In the genomic region with DNA sequence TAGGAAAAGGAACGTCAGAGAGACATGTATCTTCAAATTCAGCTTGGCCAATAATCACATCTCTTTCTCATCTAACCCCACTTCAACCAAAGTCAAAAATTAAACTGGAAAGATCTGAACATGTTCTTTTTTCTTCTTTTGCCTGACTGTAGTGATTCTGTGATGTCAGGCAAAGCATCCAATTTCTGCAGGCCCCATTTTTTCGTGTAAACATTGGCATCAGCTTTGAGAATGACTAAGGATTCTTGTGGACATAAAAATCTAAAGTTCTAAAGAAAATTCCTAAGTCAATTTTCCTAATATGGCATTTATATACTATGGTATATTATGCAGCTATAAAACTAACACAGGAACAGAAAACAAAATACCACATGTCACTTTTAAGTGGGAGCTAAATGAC, we compare ENCODE assay signal across 24 cellular contexts.
DNase-seq lines count a peak whose midpoint lies in the region; ATAC-seq, FAIRE-seq and TF ChIP-seq lines count a peak whose summit lies in the region.
"Had no signal": no experiment of that assay in that cellular context is flagged by ENCODE, and none has a peak within 500 bp of the region (broad histone marks: within the 10 kb centered on the region; RNA-seq: fewer than 3 reads in every experiment).

No MANE protein-coding gene starts in this region.

- intact Hi-C loops in HepG2 (cut with micrococcal nuclease; ENCODE audit: unreplicated experiment) = loop anchor here (2.0 kb wide), 1 partner anchor 52 kb away; no protein-coding TSS in a partner anchor
- intact Hi-C loops in right lobe of liver (cut with DNase I) = no loop called here
- intact Hi-C loops in sigmoid colon (cut with DNase I) = no loop called here
- intact Hi-C loops in upper lobe of right lung (cut with DNase I) = no loop called here

- H3K27ac Mint-ChIP-seq in type B pancreatic cell = no peak overlapping the region
- H3K27ac Mint-ChIP-seq: activated CD8-positive, alpha-beta T cell treated with anti-CD3 and anti-CD28 coated beads for 36 hours; naive thymus-derived CD4-positive, alpha-beta T cell; stimulated activated naive B cell treated with anti-CD40 and anti-IgM and Interleukin-4, amounts not matched to agents 10 μg/mL and 1 μg/mL and 100 μg/mL, for 72 hours had no signal

- DNase-seq in HepG2 (ENCODE audit: low spot score) (no peak), right lobe of liver (no peak), fibroblast of gingiva (ENCODE audit: low read depth) (peak; percentile 66), sigmoid colon (no peak), NCI-H510A treated with DMSO at 0.1 percent for 48 hours (lab: John Stamatoyannopoulos, UW) (no peak), anterior cingulate cortex (lab: John Stamatoyannopoulos, UW) (no peak), upper lobe of right lung (no peak), type B pancreatic cell (ENCODE audit: extremely low spot score, unreplicated experiment) (no peak)
- DNase-seq: activated CD8-positive, alpha-beta T cell treated with anti-CD3 and anti-CD28 coated beads for 36 hours; activated naive CD4-positive, alpha-beta T cell treated with Interleukin-2 at 50 U/mL for 16 hours; hypothalamus; kidney; mesendoderm; naive thymus-derived CD4-positive, alpha-beta T cell; NCI-H1105 treated with DMSO at 0.1 percent for 48 hours; NCI-H510A; stimulated activated naive B cell treated with anti-CD40 and anti-IgM and Interleukin-4, amounts not matched to agents 10 μg/mL and 1 μg/mL and 100 μg/mL, for 72 hours had no signal

- no peaks in the 10 kb centered on the region for H3K36me3 Mint-ChIP-seq in type B pancreatic cell
- H3K36me3 Mint-ChIP-seq: naive thymus-derived CD4-positive, alpha-beta T cell; stimulated activated naive B cell treated with anti-CD40 and anti-IgM and Interleukin-4, amounts not matched to agents 10 μg/mL and 1 μg/mL and 100 μg/mL, for 72 hours had no signal

- TF ChIP-seq CTCF in HepG2 (CRISPR knock-in tag; IDR thresholded peaks at IDR 0.05) = no peak
- no peak for TF ChIP-seq CTCF in right lobe of liver (IDR thresholded peaks at IDR 0.05)
- no peak for TF ChIP-seq CTCF in sigmoid colon (IDR thresholded peaks at IDR 0.05)
- no peak for TF ChIP-seq CTCF in upper lobe of right lung (IDR thresholded peaks at IDR 0.05)
- TF ChIP-seq CTCF in type B pancreatic cell (conservative IDR thresholded peaks at IDR 0.05) = no peak

- H3K36me3 ChIP-seq in HepG2 (replicated peaks in 1 of 2; ENCODE audit: control insufficient read depth in 1 of 2, insufficient read depth in 2 of 2, low read length in 2 of 2) (no peaks in the 10 kb centered on the region), right lobe of liver (no peaks in the 10 kb centered on the region), sigmoid colon (no peaks in the 10 kb centered on the region), upper lobe of right lung (no peaks in the 10 kb centered on the region)
- H3K36me3 ChIP-seq: ascending aorta; BLaER1 treated with 17β-estradiol and CSF1 and Interleukin-3, amounts not matched to agents 10 nM and 100 nM had no signal

- H2AFZ ChIP-seq in HepG2 (ENCODE audit: low read length) = no peak overlapping the region

- POLR2A ChIA-PET in HepG2 (lab: Yijun Ruan, JAX) = interaction anchor here (1.2 to 2.0 kb wide), 3 partner anchors 9 to 143 kb away, joined by 3 to 8 read pairs (median 8); no protein-coding TSS in a partner anchor

- no peak for TF ChIP-seq RAD21 in HepG2 (CRISPR knock-in tag; IDR thresholded peaks at IDR 0.05)

- ATAC-seq in HepG2 = no peak
- no peak for ATAC-seq in right lobe of liver
- ATAC-seq in upper lobe of right lung = no peak
- ATAC-seq: activated CD4-positive, CD25-positive, alpha-beta regulatory T cell treated with anti-CD3 and anti-CD28 coated beads, Interleukin-2, amount 50 U/mL, for 24 hours; activated CD8-positive, alpha-beta T cell treated with anti-CD3 and anti-CD28 coated beads for 36 hours; naive thymus-derived CD4-positive, alpha-beta T cell; sciatic nerve; stimulated activated naive B cell treated with anti-CD40 and anti-IgM and Interleukin-4, amounts not matched to agents 10 μg/mL and 1 μg/mL and 100 μg/mL, for 72 hours had no signal

- H3K27me3 Mint-ChIP-seq in type B pancreatic cell = no peaks in the 10 kb centered on the region

- no peaks in the 10 kb centered on the region for H3K4me1 Mint-ChIP-seq in type B pancreatic cell (ENCODE audit: unreplicated experiment)
- H3K4me1 Mint-ChIP-seq: naive thymus-derived CD4-positive, alpha-beta T cell; stimulated activated naive B cell treated with anti-CD40 and anti-IgM and Interleukin-4, amounts not matched to agents 10 μg/mL and 1 μg/mL and 100 μg/mL, for 72 hours had no signal

- H4K20me1 ChIP-seq in HepG2 (ENCODE audit: insufficient read depth, low read length) = no peaks in the 10 kb centered on the region
- H4K20me1 ChIP-seq: BLaER1 treated with 17β-estradiol and CSF1 and Interleukin-3, amounts not matched to agents 10 nM and 100 nM had no signal

- FAIRE-seq in HepG2 (lab: Jason Lieb, UNC) = no peak
- FAIRE-seq: A204.1, D721Med, kidney, urothelium cell line had no signal

- no peaks in the 10 kb centered on the region for H3K9me3 Mint-ChIP-seq in type B pancreatic cell
- H3K9me3 Mint-ChIP-seq: activated CD8-positive, alpha-beta T cell treated with anti-CD3 and anti-CD28 coated beads for 36 hours; stimulated activated naive B cell treated with anti-CD40 and anti-IgM and Interleukin-4, amounts not matched to agents 10 μg/mL and 1 μg/mL and 100 μg/mL, for 72 hours had no signal

- H3K27me3 ChIP-seq in HepG2 (ENCODE audit: control insufficient read depth in 1 of 2, insufficient read depth in 2 of 2, low read length in 2 of 2) (no peaks in the 10 kb centered on the region), right lobe of liver (no peaks in the 10 kb centered on the region), sigmoid colon (no peaks in the 10 kb centered on the region), upper lobe of right lung (no peaks in the 10 kb centered on the region)
- H3K27me3 ChIP-seq: ascending aorta; BLaER1 treated with 17β-estradiol and CSF1 and Interleukin-3, amounts not matched to agents 10 nM and 100 nM had no signal

- no peak overlapping the region for H3K4me2 ChIP-seq in HepG2 (ENCODE audit: low read depth, low read length)
- H3K4me2 ChIP-seq: BLaER1 treated with 17β-estradiol and CSF1 and Interleukin-3, amounts not matched to agents 10 nM and 100 nM had no signal

- TF ChIP-seq EP300 in HepG2 (IDR thresholded peaks at IDR 0.05; ENCODE audit: low read depth in 2 of 2, low read length in 2 of 2) (no peak), HepG2 (CRISPR knock-in tag; IDR thresholded peaks at IDR 0.05; ENCODE audit: borderline replicate concordance) (no peak), sigmoid colon (IDR thresholded peaks at IDR 0.05) (peak in 1 of 4 donors; percentile 13)

- no peaks in the 10 kb centered on the region for H3K9me3 ChIP-seq in HepG2 (ENCODE audit: low read length)
- H3K9me3 ChIP-seq in right lobe of liver = no peaks in the 10 kb centered on the region
- no peaks in the 10 kb centered on the region for H3K9me3 ChIP-seq in sigmoid colon
- no peaks in the 10 kb centered on the region for H3K9me3 ChIP-seq in upper lobe of right lung
- H3K9me3 ChIP-seq: ascending aorta; BLaER1 treated with 17β-estradiol and CSF1 and Interleukin-3, amounts not matched to agents 10 nM and 100 nM had no signal

- 46% methylated on average over 2 of the region's 2 CpGs for WGBS in HepG2 (ENCODE audit: low lambda C conversion rate)
- 65% methylated on average over 2 of the region's 2 CpGs for WGBS in right lobe of liver (ENCODE audit: insufficient coverage, low coverage, low lambda C conversion rate, missing lambda C conversion rate)
- WGBS in sigmoid colon, 2 donors = 56 to 63% methylated on average over 2 of the region's 2 CpGs

- TF ChIP-seq POLR2A in HepG2 (IDR thresholded peaks at IDR 0.05; ENCODE audit: insufficient read depth in 1 of 2, low read depth in 2 of 2, low read length in 2 of 2) (no peak), right lobe of liver (IDR thresholded peaks at IDR 0.05) (no peak), sigmoid colon (IDR thresholded peaks at IDR 0.05) (no peak)

- CTCF ChIA-PET in HepG2 (lab: Yijun Ruan, JAX; ENCODE audit: low intra/inter-chr PET ratio, low total read pairs) = no interaction called here

- in situ Hi-C loops in HepG2 (cut with HindIII; ENCODE audit: extremely low pct_ligation_motif_present, low pct_unique_long_range_greater_than_20kb) = no loop called here

- H3K79me2 ChIP-seq in HepG2 (ENCODE audit: insufficient read depth, low read length) = peaks cover 2% of the 10 kb centered on the region

- H3K4me3 Mint-ChIP-seq in type B pancreatic cell = no peak overlapping the region
- H3K4me3 Mint-ChIP-seq: activated CD8-positive, alpha-beta T cell treated with anti-CD3 and anti-CD28 coated beads for 36 hours; naive thymus-derived CD4-positive, alpha-beta T cell; stimulated activated naive B cell treated with anti-CD40 and anti-IgM and Interleukin-4, amounts not matched to agents 10 μg/mL and 1 μg/mL and 100 μg/mL, for 72 hours had no signal

- no peak overlapping the region for H3K9ac ChIP-seq in HepG2 (ENCODE audit: insufficient read depth, low read depth, low read length)
- H3K9ac ChIP-seq: BLaER1 treated with 17β-estradiol and CSF1 and Interleukin-3, amounts not matched to agents 10 nM and 100 nM had no signal

- H3K4me1 ChIP-seq in HepG2 (ENCODE audit: insufficient read depth, low read length) (peaks cover 35% of the 10 kb centered on the region), right lobe of liver (peaks cover 0 to under 1% (median 0%) of the 10 kb centered on the region in 4 donors), sigmoid colon (peaks cover 0 to 61% (median 53%) of the 10 kb centered on the region in 4 donors), upper lobe of right lung (peaks cover 7% of the 10 kb centered on the region)
- H3K4me1 ChIP-seq: BLaER1 treated with 17β-estradiol and CSF1 and Interleukin-3, amounts not matched to agents 10 nM and 100 nM had no signal

- H3K27ac ChIP-seq in HepG2 (ENCODE audit: extremely low read length, insufficient read depth, low read length) (peak overlapping the region; percentile 5), right lobe of liver (no peak overlapping the region), sigmoid colon (peak overlapping the region; percentile 69 to 79 (median 73)), upper lobe of right lung (no peak overlapping the region)
- H3K27ac ChIP-seq: ascending aorta; BLaER1 treated with 17β-estradiol and CSF1 and Interleukin-3, amounts not matched to agents 10 nM and 100 nM had no signal

- H3K4me3 ChIP-seq in HepG2 (replicated peaks in 1 of 3; ENCODE audit: insufficient read depth in 1 of 3, low read depth in 2 of 3, low read length in 3 of 3) = no peak overlapping the region
- H3K4me3 ChIP-seq in right lobe of liver = no peak overlapping the region
- H3K4me3 ChIP-seq in sigmoid colon = no peak overlapping the region
- no peak overlapping the region for H3K4me3 ChIP-seq in upper lobe of right lung
- H3K4me3 ChIP-seq: ascending aorta; BLaER1 treated with 17β-estradiol and CSF1 and Interleukin-3, amounts not matched to agents 10 nM and 100 nM had no signal

- no TSS peak for BruUV-seq in HepG2 (replicated peaks; lab: Mats Ljungman, UMichigan)

TF ChIP-seq in HepG2, 621 proteins besides CTCF, POLR2A, EP300 and RAD21 (continues in another document):
- no peak for TF ChIP-seq REPIN1 (CRISPR knock-in tag; IDR thresholded peaks at IDR 0.05; ENCODE audit: borderline replicate concordance, low read depth)

Comparison
In these comparisons a context has a peak if more than half of its experiments do, and no peak if none do; other contexts are left out.
1. H3K27ac ChIP-seq: peak in HepG2 (single experiment) and sigmoid colon (4 of 4); none in right lobe of liver (0 of 3) and upper lobe of right lung (single experiment).